14 cellular contexts compared by ENCODE assay signal in the genomic region with DNA sequence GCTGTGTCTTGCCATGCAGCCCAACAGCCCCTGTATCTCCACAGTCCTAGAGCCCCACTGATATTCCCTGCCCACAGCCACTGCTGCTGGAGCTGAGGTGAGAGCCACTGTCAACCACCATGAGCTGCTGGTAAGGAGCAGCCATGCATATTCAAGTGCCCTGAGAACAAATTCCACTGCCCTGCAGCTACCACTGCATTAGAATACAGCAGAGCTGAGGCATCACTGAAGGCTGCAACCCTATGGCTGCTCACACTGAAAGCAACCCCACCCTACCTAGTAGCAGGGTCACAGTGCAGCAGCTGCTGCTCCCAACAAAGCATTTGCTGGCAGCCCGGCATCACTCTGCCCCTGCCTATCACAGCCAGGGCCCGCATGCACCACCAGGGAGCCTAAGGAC.
DNase-seq lines count a peak whose midpoint lies in the region; FAIRE-seq and TF ChIP-seq lines count a peak whose summit lies in the region.
"Had no signal": no experiment of that assay in that cellular context is flagged by ENCODE, and none has a peak within 500 bp of the region (broad histone marks: within the 10 kb centered on the region; RNA-seq: fewer than 3 reads in every experiment).

No MANE protein-coding gene starts in this region.

- H3K14ac ChIP-seq in H9 (ENCODE audit: insufficient read depth, low read length) = no peak overlapping the region

- no peak for TF ChIP-seq POLR2A in thyroid gland (IDR thresholded peaks at IDR 0.05)
- TF ChIP-seq POLR2A in GM12892 (IDR thresholded peaks at IDR 0.05; ENCODE audit: low read depth, low read length) = no peak
- no peak for TF ChIP-seq POLR2A in prostate gland (IDR thresholded peaks at IDR 0.05)

- H2AFZ ChIP-seq in H9 (ENCODE audit: low read length) = no peak overlapping the region

- no peak overlapping the region for H2BK12ac ChIP-seq in H9 (ENCODE audit: insufficient read length, low read depth, low read length)

- FAIRE-seq in GM12892 (lab: Jason Lieb, UNC) = no peak
- FAIRE-seq: GM18507 had no signal

- no peaks in the 10 kb centered on the region for H3K23me2 ChIP-seq in H9 (ENCODE audit: insufficient read length, low read depth, low read length, poor library complexity, severe bottlenecking)

- H3K4ac ChIP-seq in H9 (ENCODE audit: low read depth, low read length) = no peak overlapping the region

- peaks cover 7 to 14% of the 10 kb centered on the region in 2 experiments; a peak in 3 of 4 replicates for H3K4me1 Mint-ChIP-seq in H9
- H3K4me1 Mint-ChIP-seq in endodermal cell = no peaks in the 10 kb centered on the region

- H3K9ac ChIP-seq in H9 (ENCODE audit: extremely low read depth, insufficient read length, low read length) (no peak overlapping the region), endodermal cell (ENCODE audit: extremely low read depth, low read length, poor library complexity, severe bottlenecking) (no peak overlapping the region)
- H3K9ac ChIP-seq: BLaER1 treated with 17β-estradiol and CSF1 and Interleukin-3, amounts not matched to agents 10 nM and 100 nM had no signal

- H3K18ac ChIP-seq in H9 (ENCODE audit: insufficient read length, low read depth, low read length) = no peak overlapping the region

- H3K4me2 ChIP-seq in H9 (ENCODE audit: insufficient read depth, insufficient read length, low read length) = no peak overlapping the region
- H3K4me2 ChIP-seq: BLaER1 treated with 17β-estradiol and CSF1 and Interleukin-3, amounts not matched to agents 10 nM and 100 nM had no signal

- H4K91ac ChIP-seq in H9 (ENCODE audit: insufficient read length, low read depth, low read length) = no peak overlapping the region

- H2BK15ac ChIP-seq in H9 (ENCODE audit: low read depth, low read length) = no peak overlapping the region

- H3K9me3 Mint-ChIP-seq in H9 (peaks cover 0 to 2% of the 10 kb centered on the region in 2 experiments; a peak in 3 of 5 replicates), endodermal cell (peaks cover 8% of the 10 kb centered on the region)

- intact Hi-C loops in thyroid gland (cut with DNase I) (no loop called here), prostate gland (cut with DNase I) (no loop called here)

- H4K5ac ChIP-seq in H9 (ENCODE audit: insufficient read length, low read depth, low read length) = no peak overlapping the region

- H3K27ac ChIP-seq in H9 (ENCODE audit: insufficient read length, low read depth, low read length) (no peak overlapping the region), endodermal cell (ENCODE audit: low read depth, low read length) (no peak overlapping the region), thyroid gland (no peak overlapping the region), prostate gland (no peak overlapping the region)

- DNase-seq in H9 (peak; percentile 38), endodermal cell (peak; percentile 55), myocyte (ENCODE audit: low read depth) (peak; percentile 2), thyroid gland (peak; percentile 29 to 44), middle frontal gyrus (ENCODE audit: extremely low spot score, low spot score) (no peak), GM12892 (ENCODE audit: insufficient read length) (no peak), mucosa of gallbladder (ENCODE audit: low spot score) (no peak), prostate gland (ENCODE audit: low spot score) (no peak)
- DNase-seq: ACHN; CD4-positive, CD25-positive, alpha-beta regulatory T cell; DMS53; IMR-90 had no signal

- peak overlapping the region in 2 of 3 experiments; percentile 82 to 90; a peak in 5 of 7 replicates for H3K27ac Mint-ChIP-seq in H9
- peak overlapping the region; percentile 46 for H3K27ac Mint-ChIP-seq in endodermal cell

- H4K8ac ChIP-seq in H9 (replicated peaks; ENCODE audit: insufficient read length, low read depth, low read length) = no peak overlapping the region

- H3K36me3 ChIP-seq in endodermal cell (ENCODE audit: control insufficient read depth, insufficient read depth, low read length) (peaks cover 84% of the 10 kb centered on the region), thyroid gland (peaks cover 37 to 39% of the 10 kb centered on the region in 2 donors), prostate gland (peaks cover 0 to 6% of the 10 kb centered on the region in 2 donors)

- no peak overlapping the region for H3K4me3 ChIP-seq in endodermal cell (ENCODE audit: low read length)
- H3K4me3 ChIP-seq in thyroid gland (replicated peaks in 1 of 3) = no peak overlapping the region
- no peak overlapping the region for H3K4me3 ChIP-seq in prostate gland
- H3K4me3 ChIP-seq: BLaER1 treated with 17β-estradiol and CSF1 and Interleukin-3, amounts not matched to agents 10 nM and 100 nM had no signal

- H3K56ac ChIP-seq in H9 (ENCODE audit: insufficient read length, low read depth, low read length) = no peak overlapping the region

- H3K4me1 ChIP-seq in H9 (ENCODE audit: insufficient read depth, low read length) (no peaks in the 10 kb centered on the region), endodermal cell (ENCODE audit: control insufficient read depth, insufficient read depth, low read length) (no peaks in the 10 kb centered on the region), thyroid gland (no peaks in the 10 kb centered on the region), prostate gland (replicated peaks) (no peaks in the 10 kb centered on the region)
- H3K4me1 ChIP-seq: BLaER1 treated with 17β-estradiol and CSF1 and Interleukin-3, amounts not matched to agents 10 nM and 100 nM had no signal

- no peak overlapping the region for H2BK20ac ChIP-seq in H9 (ENCODE audit: low read depth, low read length, poor library complexity, severe bottlenecking)

- H3K27me3 Mint-ChIP-seq in H9 (ENCODE audit: low read depth) (no peaks in the 10 kb centered on the region), endodermal cell (ENCODE audit: insufficient read depth) (no peaks in the 10 kb centered on the region)
- H3K27me3 Mint-ChIP-seq: CD4-positive, CD25-positive, alpha-beta regulatory T cell had no signal

- H3K79me2 ChIP-seq in H9 (ENCODE audit: insufficient read depth, low read length) = no peaks in the 10 kb centered on the region

- H3K36me3 Mint-ChIP-seq in H9 (ENCODE audit: insufficient read depth in 1 of 3, low read depth in 3 of 3) (peaks cover 55 to 67% (median 65%) of the 10 kb centered on the region in 3 experiments), endodermal cell (ENCODE audit: low read depth) (peaks cover 74% of the 10 kb centered on the region)

- H3K27me3 ChIP-seq in H9 (ENCODE audit: insufficient read depth, low read length) (no peaks in the 10 kb centered on the region), endodermal cell (ENCODE audit: control insufficient read depth, insufficient read depth, low read length, poor library complexity, severe bottlenecking) (no peaks in the 10 kb centered on the region), thyroid gland (no peaks in the 10 kb centered on the region), prostate gland (replicated peaks; ENCODE audit: insufficient read depth) (no peaks in the 10 kb centered on the region)
- H3K27me3 ChIP-seq: BLaER1 treated with 17β-estradiol and CSF1 and Interleukin-3, amounts not matched to agents 10 nM and 100 nM had no signal

- no peak overlapping the region for H2BK5ac ChIP-seq in H9 (ENCODE audit: insufficient read length, low read length)

- no peak overlapping the region for H2AK5ac ChIP-seq in H9 (ENCODE audit: insufficient read length, low read length)

- H3K23ac ChIP-seq in H9 (ENCODE audit: insufficient read length, low read depth, low read length) = no peak overlapping the region

- H3T11ph ChIP-seq in H9 (ENCODE audit: low read length) = no peak overlapping the region

- TF ChIP-seq CTCF in H9 (conservative IDR thresholded peaks at IDR 0.05) = no peak
- no peak for TF ChIP-seq CTCF in endodermal cell (conservative IDR thresholded peaks at IDR 0.05)
- no peak for TF ChIP-seq CTCF in thyroid gland (IDR thresholded peaks at IDR 0.05)
- TF ChIP-seq CTCF in prostate gland (IDR thresholded peaks at IDR 0.05) = no peak

- no peaks in the 10 kb centered on the region for H4K20me1 ChIP-seq in H9 (ENCODE audit: control insufficient read depth, insufficient read depth, insufficient read length)

- H3K79me1 ChIP-seq in H9 (ENCODE audit: insufficient read depth, low read depth, low read length, poor library complexity, severe bottlenecking) = no peaks in the 10 kb centered on the region

- H3K4me3 Mint-ChIP-seq in H9 = no peak overlapping the region
- no peak overlapping the region for H3K4me3 Mint-ChIP-seq in endodermal cell
- H3K4me3 Mint-ChIP-seq: CD4-positive, CD25-positive, alpha-beta regulatory T cell had no signal

- WGBS in H9 (ENCODE audit: extremely low coverage, insufficient read length, low lambda C conversion rate) = no CpG with 5 or more reads among the region's 2 CpGs
- WGBS in endodermal cell (ENCODE audit: insufficient coverage in 1 of 2, insufficient read length in 1 of 2), 2 experiments = 98% methylated on average over 2 of the region's 2 CpGs; no CpG with 5 or more reads in 1 of the 2 experiments
- 83% methylated on average over 1 of the region's 2 CpGs for WGBS in thyroid gland, 2 donors
- WGBS in prostate gland = 96% methylated on average over 2 of the region's 2 CpGs

- no peak overlapping the region for H2BK120ac ChIP-seq in H9 (ENCODE audit: low read depth, low read length, poor library complexity, severe bottlenecking)

- H3K9me3 ChIP-seq in H9 (ENCODE audit: control insufficient read depth, low read depth, low read length) (no peaks in the 10 kb centered on the region), endodermal cell (ENCODE audit: control insufficient read depth, low read length) (peaks cover 42% of the 10 kb centered on the region), thyroid gland (no peaks in the 10 kb centered on the region), prostate gland (no peaks in the 10 kb centered on the region)

Comparison
In these comparisons a context has a peak if more than half of its experiments do, and no peak if none do; other contexts are left out.
1. DNase-seq: peak in H9 (single experiment), endodermal cell (single experiment), myocyte (single experiment) and thyroid gland (2 of 2); none in middle frontal gyrus (single experiment), GM12892 (single experiment), mucosa of gallbladder (single experiment) and prostate gland (single experiment).